ENCODE assay signal across 3 cellular contexts in the genomic region with DNA sequence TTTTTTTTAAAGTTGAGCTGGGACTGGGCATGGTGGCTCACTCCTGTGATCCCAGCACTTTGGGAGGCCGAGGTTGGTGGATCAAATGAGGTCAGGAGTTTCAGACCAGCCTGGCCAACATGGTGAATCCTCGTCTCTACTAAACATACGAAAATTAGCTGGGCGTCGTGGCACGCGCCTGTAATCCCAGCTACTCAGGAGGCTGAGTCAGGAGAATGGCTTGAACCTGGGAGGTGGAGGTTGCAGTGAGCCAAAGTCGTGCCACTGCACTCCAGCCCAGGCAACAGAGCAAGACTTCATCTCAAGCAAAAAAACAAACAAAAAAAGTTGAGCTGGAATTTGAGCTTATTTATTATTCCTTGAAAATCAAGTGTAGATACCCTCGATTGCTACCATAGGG. TPM values are rescaled to one million over a fixed set of nuclear protein-coding genes. Genes with fewer than 3 reads are reported as not detected.
"Had no signal": no experiment of that assay in that cellular context is flagged by ENCODE, and none has a peak within 500 bp of the region (broad histone marks: within the 10 kb centered on the region; RNA-seq: fewer than 3 reads in every experiment).

No MANE protein-coding gene starts in this region.

RNA-seq across cellular contexts. Expression of a gene that starts 21.5 kb away (rescaled TPM):
- total RNA-seq: cardiac muscle cell; frontal cortex; naive thymus-derived CD8-positive, alpha-beta T cell had no signal
- polyA plus RNA-seq: cardiac muscle cell; naive thymus-derived CD8-positive, alpha-beta T cell had no signal
